8 cellular contexts compared by ENCODE assay signal in the genomic region with DNA sequence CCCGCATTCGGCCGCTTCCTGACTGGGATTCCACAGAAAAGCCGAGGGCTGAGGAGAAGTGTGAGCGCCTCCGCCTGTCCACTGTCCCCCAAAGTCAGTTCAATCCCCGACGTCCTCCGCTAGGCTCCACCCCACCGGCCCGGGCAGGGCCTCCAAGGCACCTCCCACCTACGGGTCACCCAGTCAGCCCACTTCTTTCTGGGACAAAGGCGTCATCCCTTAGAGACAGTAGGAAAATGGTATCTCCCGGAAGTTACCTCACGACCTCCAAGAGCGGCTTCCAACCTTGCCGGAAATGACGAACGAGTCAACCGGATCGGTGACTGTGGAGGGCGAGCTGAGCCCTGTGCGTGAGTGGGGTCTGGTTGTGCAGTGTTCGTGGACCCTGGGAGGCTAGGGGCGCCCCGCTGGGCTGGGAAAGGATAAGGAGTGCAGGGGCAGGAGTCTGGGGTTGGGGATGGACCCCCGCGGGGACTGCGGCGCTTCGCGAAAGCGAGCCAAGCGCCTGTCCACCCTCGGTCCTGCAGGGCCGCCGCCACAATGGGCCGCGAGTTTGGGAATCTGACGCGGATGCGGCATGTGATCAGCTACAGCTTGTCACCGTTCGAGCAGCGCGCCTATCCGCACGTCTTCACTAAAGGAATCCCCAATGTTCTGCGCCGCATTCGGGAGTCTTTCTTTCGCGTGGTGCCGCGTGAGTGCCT. TPM values are rescaled to one million over a fixed set of nuclear protein-coding genes. Genes with fewer than 3 reads are reported as not detected.
A peak's percentile ranks its signal among the peaks of the same experiment; 100 is the strongest.
DNase-seq lines count a peak whose midpoint lies in the region; ATAC-seq and TF ChIP-seq lines count a peak whose summit lies in the region.

A gene with protein sequence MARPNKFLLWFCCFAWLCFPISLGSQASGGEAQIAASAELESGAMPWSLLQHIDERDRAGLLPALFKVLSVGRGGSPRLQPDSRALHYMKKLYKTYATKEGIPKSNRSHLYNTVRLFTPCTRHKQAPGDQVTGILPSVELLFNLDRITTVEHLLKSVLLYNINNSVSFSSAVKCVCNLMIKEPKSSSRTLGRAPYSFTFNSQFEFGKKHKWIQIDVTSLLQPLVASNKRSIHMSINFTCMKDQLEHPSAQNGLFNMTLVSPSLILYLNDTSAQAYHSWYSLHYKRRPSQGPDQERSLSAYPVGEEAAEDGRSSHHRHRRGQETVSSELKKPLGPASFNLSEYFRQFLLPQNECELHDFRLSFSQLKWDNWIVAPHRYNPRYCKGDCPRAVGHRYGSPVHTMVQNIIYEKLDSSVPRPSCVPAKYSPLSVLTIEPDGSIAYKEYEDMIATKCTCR (minus strand): TSS at position 128 of the 704 bp plus-strand sequence. CDS start 1,936 bp downstream, outside the sequence.
A gene (plus strand): TSS at position 301 of the 704 bp plus-strand sequence. CDS start 240 bp downstream, at position 541.

- peak within 1 kb of the TSS; percentile 96 for H3K4me3 ChIP-seq in GM23248
- H3K4me3 ChIP-seq in fibroblast of lung (replicated peaks in 1 of 4; ENCODE audit: control extremely low read depth in 1 of 4, insufficient read depth in 1 of 4, low read depth in 3 of 4, low read length in 4 of 4), result peak within 1 kb of the TSS; percentile 91 to 99 (median 94)
- peak within 1 kb of the TSS; percentile 98 for H3K4me3 ChIP-seq in naive thymus-derived CD4-positive, alpha-beta T cell (ENCODE audit: low read length)

- 1% methylated on average over 53 to 55 of the region's 55 CpGs for WGBS in GM23248 (ENCODE audit: low coverage in 1 of 2, low lambda C conversion rate in 2 of 2, missing lambda C conversion rate in 2 of 2), 2 experiments

- H3K27ac ChIP-seq in GM23248, result peak within 1 kb of the TSS; percentile 93
- H3K27ac ChIP-seq in fibroblast of lung (ENCODE audit: insufficient read depth, low read length), result peak within 1 kb of the TSS; percentile 99
- peak within 1 kb of the TSS; percentile 96 for H3K27ac ChIP-seq in naive thymus-derived CD4-positive, alpha-beta T cell (ENCODE audit: low read depth, low read length)

- POLR2A ChIA-PET in naive thymus-derived CD4-positive, alpha-beta T cell (lab: Charles Lee), result interaction anchor here (0.6 to 3.3 kb wide), 10 partner anchors 9 to 410 kb away, joined by 3 to 19 read pairs (median 4); a partner anchor contains a TSS

- H3K36me3 Mint-ChIP-seq in activated T-helper 17 cell treated with anti-CD3 and anti-CD28 coated beads, Interleukin-2, amount 50 U/mL, for 72 hours (ENCODE audit: low read depth), result peaks cover 50% of the 10 kb centered on the region
- peaks cover 0 to 11% (median 3%) of the 10 kb centered on the region in 5 donors for H3K36me3 Mint-ChIP-seq in naive thymus-derived CD4-positive, alpha-beta T cell
- peaks cover 14 to 20% of the 10 kb centered on the region in 2 donors for H3K36me3 Mint-ChIP-seq in stimulated activated naive B cell treated with anti-CD40 and anti-IgM and Interleukin-4, amounts not matched to agents 10 μg/mL and 1 μg/mL and 100 μg/mL, for 72 hours

- H3K4me1 Mint-ChIP-seq in activated T-helper 17 cell treated with anti-CD3 and anti-CD28 coated beads, Interleukin-2, amount 50 U/mL, for 72 hours, result peaks cover 11% of the 10 kb centered on the region
- peaks cover 11 to 36% (median 27%) of the 10 kb centered on the region in 7 donors for H3K4me1 Mint-ChIP-seq in naive thymus-derived CD4-positive, alpha-beta T cell
- H3K4me1 Mint-ChIP-seq in stimulated activated naive B cell treated with anti-CD40 and anti-IgM and Interleukin-4, amounts not matched to agents 10 μg/mL and 1 μg/mL and 100 μg/mL, for 72 hours, result peaks cover 15 to 27% of the 10 kb centered on the region in 2 donors

- peaks cover 40% of the 10 kb centered on the region for H3F3A ChIP-seq in GM23248 (ENCODE audit: insufficient read depth)

- no peaks in the 10 kb centered on the region for H3K9me2 ChIP-seq in GM23248 (ENCODE audit: insufficient read depth)

- in situ Hi-C loops in GM23248 (cut with MboI), result no loop called here

- H3K4me2 ChIP-seq in GM23248 (ENCODE audit: unreplicated experiment) (peak within 1 kb of the TSS; percentile 86), fibroblast of lung (ENCODE audit: extremely low read depth, insufficient read depth, low read length) (peak within 1 kb of the TSS; percentile 89)

- H3K4me1 ChIP-seq in GM23248 (ENCODE audit: insufficient read depth) (peaks cover 15% of the 10 kb centered on the region), fibroblast of lung (ENCODE audit: control insufficient read depth, extremely low read depth, insufficient read depth, low read length) (peaks cover 3% of the 10 kb centered on the region)
- H3K4me1 ChIP-seq in naive thymus-derived CD4-positive, alpha-beta T cell (ENCODE audit: control insufficient read depth in 2 of 2, insufficient read depth in 2 of 2, low read length in 2 of 2), result peaks cover 7 to 12% of the 10 kb centered on the region in 2 donors

- H3K27me3 ChIP-seq in GM23248 (replicated peaks; ENCODE audit: insufficient read depth) (no peaks in the 10 kb centered on the region), fibroblast of lung (ENCODE audit: control insufficient read depth, insufficient read depth, low read length) (no peaks in the 10 kb centered on the region)
- H3K27me3 ChIP-seq in naive thymus-derived CD4-positive, alpha-beta T cell (ENCODE audit: control insufficient read depth in 2 of 2, insufficient read depth in 2 of 2, low read length in 2 of 2), result no peaks in the 10 kb centered on the region

- H3K9me3 ChIP-seq in GM23248 (ENCODE audit: low read depth), result no peaks in the 10 kb centered on the region
- no peaks in the 10 kb centered on the region for H3K9me3 ChIP-seq in fibroblast of lung (ENCODE audit: control insufficient read depth, insufficient read depth, low read depth, low read length)
- H3K9me3 ChIP-seq in naive thymus-derived CD4-positive, alpha-beta T cell (ENCODE audit: control insufficient read depth in 2 of 3, low read length in 3 of 3), result no peaks in the 10 kb centered on the region

- CTCF ChIA-PET in naive thymus-derived CD4-positive, alpha-beta T cell (lab: Charles Lee), result no interaction called here

- H3K9ac ChIP-seq in GM23248 (peak within 1 kb of the TSS; percentile 97), fibroblast of lung (ENCODE audit: insufficient read depth, low read length) (peak within 1 kb of the TSS; percentile 97)

- H3K36me3 ChIP-seq in GM23248 (ENCODE audit: low read depth), result peaks cover 7% of the 10 kb centered on the region; the same call in 1 of the 2 replicates
- no peaks in the 10 kb centered on the region for H3K36me3 ChIP-seq in fibroblast of lung (ENCODE audit: control insufficient read depth, insufficient read depth, low read length)
- H3K36me3 ChIP-seq in naive thymus-derived CD4-positive, alpha-beta T cell (ENCODE audit: control insufficient read depth in 2 of 3, insufficient read depth in 3 of 3, low read length in 3 of 3), result peaks cover 0 to 19% (median 0%) of the 10 kb centered on the region in 3 experiments

- H3K4me3 Mint-ChIP-seq in activated T-helper 17 cell treated with anti-CD3 and anti-CD28 coated beads, Interleukin-2, amount 50 U/mL, for 72 hours, result peak within 1 kb of the TSS; percentile 100
- H3K4me3 Mint-ChIP-seq in naive thymus-derived CD4-positive, alpha-beta T cell, result peak within 1 kb of the TSS; percentile 98 to 100 (median 100)
- H3K4me3 Mint-ChIP-seq in stimulated activated naive B cell treated with anti-CD40 and anti-IgM and Interleukin-4, amounts not matched to agents 10 μg/mL and 1 μg/mL and 100 μg/mL, for 72 hours, result peak within 1 kb of the TSS; percentile 96 to 99

- peak within 1 kb of the TSS; percentile 95 for H2AFZ ChIP-seq in GM23248
- H2AFZ ChIP-seq in fibroblast of lung (ENCODE audit: low read length), result peak within 1 kb of the TSS; percentile 71

- H3K9me3 Mint-ChIP-seq in activated T-helper 17 cell treated with anti-CD3 and anti-CD28 coated beads, Interleukin-2, amount 50 U/mL, for 72 hours, result no peaks in the 10 kb centered on the region
- H3K9me3 Mint-ChIP-seq in naive thymus-derived CD4-positive, alpha-beta T cell, result peaks cover 0 to 2% (median 0%) of the 10 kb centered on the region in 11 donors
- H3K9me3 Mint-ChIP-seq in stimulated activated naive B cell treated with anti-CD40 and anti-IgM and Interleukin-4, amounts not matched to agents 10 μg/mL and 1 μg/mL and 100 μg/mL, for 72 hours, result no peaks in the 10 kb centered on the region

- DNase-seq in EH (ENCODE audit: low read depth) (peak; percentile 100), GM23248 (peak; percentile 100), Kasumi-1 (lab: John Stamatoyannopoulos, UW) (peak; percentile 99), RKO (ENCODE audit: low spot score) (peak; percentile 100), fibroblast of lung (ENCODE audit: low read depth in 2 of 2) (peak; percentile 100)
- peak; percentile 72 to 97 (median 93) for DNase-seq in naive thymus-derived CD4-positive, alpha-beta T cell
- DNase-seq in stimulated activated naive B cell treated with anti-CD40 and anti-IgM and Interleukin-4, amounts not matched to agents 10 μg/mL and 1 μg/mL and 100 μg/mL, for 72 hours, result peak; percentile 94

- peaks cover 29% of the 10 kb centered on the region for H3K79me2 ChIP-seq in GM23248 (ENCODE audit: insufficient read depth)
- peaks cover 14% of the 10 kb centered on the region for H3K79me2 ChIP-seq in fibroblast of lung (ENCODE audit: control insufficient read depth, insufficient read depth, low read length)

- no peaks in the 10 kb centered on the region for H3K27me3 Mint-ChIP-seq in activated T-helper 17 cell treated with anti-CD3 and anti-CD28 coated beads, Interleukin-2, amount 50 U/mL, for 72 hours
- peaks cover 0 to 8% (median 0%) of the 10 kb centered on the region in 5 donors for H3K27me3 Mint-ChIP-seq in naive thymus-derived CD4-positive, alpha-beta T cell
- H3K27me3 Mint-ChIP-seq in stimulated activated naive B cell treated with anti-CD40 and anti-IgM and Interleukin-4, amounts not matched to agents 10 μg/mL and 1 μg/mL and 100 μg/mL, for 72 hours, result no peaks in the 10 kb centered on the region

- intact Hi-C loops in naive thymus-derived CD4-positive, alpha-beta T cell (cut with micrococcal nuclease), result loop anchor here (1.0 to 5.0 kb wide), 16 partner anchors 34 to 1892 kb away; a partner anchor contains a TSS

- peak in 1 of 2 donors; percentile 31 for TF ChIP-seq CTCF in fibroblast of lung (conservative IDR thresholded peaks at IDR 0.05 in 1 of 2, IDR thresholded peaks at IDR 0.05 in 1 of 2; ENCODE audit: low read depth in 1 of 2, low read length in 2 of 2)

- H4K20me1 ChIP-seq in GM23248 (ENCODE audit: insufficient read depth) (no peaks in the 10 kb centered on the region), fibroblast of lung (ENCODE audit: control insufficient read depth, extremely low read depth, insufficient read depth, low read length) (no peaks in the 10 kb centered on the region)

- ATAC-seq in activated T-helper 17 cell treated with anti-CD3 and anti-CD28 coated beads, Interleukin-2, amount 50 U/mL, for 72 hours (replicated peaks), result peak; percentile 99
- ATAC-seq in naive thymus-derived CD4-positive, alpha-beta T cell, result peak; percentile 99
- peak; percentile 97 to 99 for ATAC-seq in stimulated activated naive B cell treated with anti-CD40 and anti-IgM and Interleukin-4, amounts not matched to agents 10 μg/mL and 1 μg/mL and 100 μg/mL, for 72 hours (replicated peaks)

- H3K27ac Mint-ChIP-seq in activated T-helper 17 cell treated with anti-CD3 and anti-CD28 coated beads, Interleukin-2, amount 50 U/mL, for 72 hours, result peak within 1 kb of the TSS; percentile 100
- H3K27ac Mint-ChIP-seq in naive thymus-derived CD4-positive, alpha-beta T cell, result peak within 1 kb of the TSS; percentile 97 to 100 (median 100)
- peak within 1 kb of the TSS; percentile 99 for H3K27ac Mint-ChIP-seq in stimulated activated naive B cell treated with anti-CD40 and anti-IgM and Interleukin-4, amounts not matched to agents 10 μg/mL and 1 μg/mL and 100 μg/mL, for 72 hours

RNA-seq across cellular contexts. Expression of the first gene that starts in this region (rescaled TPM):
- 0.32 TPM in 1 of 2 replicates, not detected in the other for total RNA-seq in GM23248 (2014; rRNA removed; shearing (Covaris generic))
- polyA plus RNA-seq in GM23248 (2016; fragmentation: Nextera tagmentation; extraction: Ambion mirVana) (not detected in 2 replicates), fibroblast of lung (0.07 and 0.11 TPM in 2 replicates)
- under 1 TPM; 0.26 to 0.69 TPM for total RNA-seq in activated T-helper 17 cell treated with anti-CD3 and anti-CD28 coated beads, Interleukin-2, amount 50 U/mL, for 72 hours
- total RNA-seq in fibroblast of lung, result under 0.01 and 0.17 TPM in 2 replicates
- 0.05 TPM in 1 of 2 replicates, not detected in the other for polyA plus RNA-seq in fibroblast of lung (2012)
- polyA minus RNA-seq in fibroblast of lung (ENCODE audit: low replicate concordance), result not detected in 2 replicates
- total RNA-seq in naive thymus-derived CD4-positive, alpha-beta T cell, result 1 to 10 TPM in 4 of 5 experiments, under 1 TPM in 1; 0.48 to 2.0 (median 1.6) TPM
- polyA plus RNA-seq in naive thymus-derived CD4-positive, alpha-beta T cell, result under 1 TPM; 0.43 to 0.53 TPM

RNA-seq across cellular contexts. Expression of the second gene that starts in this region (rescaled TPM):
- total RNA-seq in GM23248 (2014; rRNA removed; shearing (Covaris generic)), result 77.9 and 138 TPM in 2 replicates
- 1,006 and 1,056 TPM in 2 replicates for polyA plus RNA-seq in GM23248 (2016; fragmentation: Nextera tagmentation; extraction: Ambion mirVana)
- 100 to 1,000 TPM; 219 to 408 TPM for total RNA-seq in activated T-helper 17 cell treated with anti-CD3 and anti-CD28 coated beads, Interleukin-2, amount 50 U/mL, for 72 hours
- 112 and 113 TPM in 2 replicates for total RNA-seq in fibroblast of lung
- 157 and 200 TPM in 2 replicates for polyA plus RNA-seq in fibroblast of lung
- 571 and 577 TPM in 2 replicates for polyA plus RNA-seq in fibroblast of lung (2012)
- polyA minus RNA-seq in fibroblast of lung (ENCODE audit: low replicate concordance), result 28.9 and 46.4 TPM in 2 replicates
- 100 to 1,000 TPM; 101 to 338 (median 110) TPM for total RNA-seq in naive thymus-derived CD4-positive, alpha-beta T cell
- polyA plus RNA-seq in naive thymus-derived CD4-positive, alpha-beta T cell, result 100 to 1,000 TPM; 556 to 584 TPM

Comparison
In these comparisons a context has a peak if more than half of its experiments do, and no peak if none do; other contexts are left out.
1. Peak in every context shown above with its lines: DNase-seq, ATAC-seq, H3K4me3 ChIP-seq and H3K27ac ChIP-seq.